In genomic region chr17:28390123-28390522, GRCh38 we compare ENCODE assay signal across 1 cellular context.
TF ChIP-seq lines count a peak whose summit lies in the region.

No MANE protein-coding gene starts in this region.

TF ChIP-seq in K562, 482 proteins besides CTCF, POLR2A, EP300 and RAD21 (continued from another document):
- TF ChIP-seq ATF4 (CRISPR knock-in tag; IDR thresholded peaks at IDR 0.05) (no peak), ARID1B (IDR thresholded peaks at IDR 0.05) (peak; percentile 70), CBFA2T3 (IDR thresholded peaks at IDR 0.05) (peak; percentile 79), MAX (CRISPR knock-in tag; IDR thresholded peaks at IDR 0.05) (no peak), ZBTB17 (CRISPR knock-in tag; IDR thresholded peaks at IDR 0.05) (no peak), NCOA4 (IDR thresholded peaks at IDR 0.05; ENCODE audit: partially characterized antibody) (no peak), NFE2L1 (tag; IDR thresholded peaks at IDR 0.05; ENCODE audit: borderline replicate concordance, low read depth) (no peak), ATF7 (IDR thresholded peaks at IDR 0.05) (no peak), ZNF12 (CRISPR knock-in tag; IDR thresholded peaks at IDR 0.05) (no peak), PURB (CRISPR knock-in tag; IDR thresholded peaks at IDR 0.05; ENCODE audit: low read depth) (no peak), ZNF140 (CRISPR knock-in tag; IDR thresholded peaks at IDR 0.05) (no peak), ZNF175 (CRISPR knock-in tag; IDR thresholded peaks at IDR 0.05; ENCODE audit: low read depth) (no peak), ZNF77 (CRISPR knock-in tag; IDR thresholded peaks at IDR 0.05) (no peak), NCOR1 (IDR thresholded peaks at IDR 0.05) (peak; percentile 46; the same call in 1 of the 2 replicates)
- TF ChIP-seq, protein P1, sequence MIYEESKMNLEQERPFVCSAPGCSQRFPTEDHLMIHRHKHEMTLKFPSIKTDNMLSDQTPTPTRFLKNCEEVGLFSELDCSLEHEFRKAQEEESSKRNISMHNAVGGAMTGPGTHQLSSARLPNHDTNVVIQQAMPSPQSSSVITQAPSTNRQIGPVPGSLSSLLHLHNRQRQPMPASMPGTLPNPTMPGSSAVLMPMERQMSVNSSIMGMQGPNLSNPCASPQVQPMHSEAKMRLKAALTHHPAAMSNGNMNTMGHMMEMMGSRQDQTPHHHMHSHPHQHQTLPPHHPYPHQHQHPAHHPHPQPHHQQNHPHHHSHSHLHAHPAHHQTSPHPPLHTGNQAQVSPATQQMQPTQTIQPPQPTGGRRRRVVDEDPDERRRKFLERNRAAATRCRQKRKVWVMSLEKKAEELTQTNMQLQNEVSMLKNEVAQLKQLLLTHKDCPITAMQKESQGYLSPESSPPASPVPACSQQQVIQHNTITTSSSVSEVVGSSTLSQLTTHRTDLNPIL (CRISPR knock-in tag; IDR thresholded peaks at IDR 0.05): no peak
- TF ChIP-seq, protein P2, sequence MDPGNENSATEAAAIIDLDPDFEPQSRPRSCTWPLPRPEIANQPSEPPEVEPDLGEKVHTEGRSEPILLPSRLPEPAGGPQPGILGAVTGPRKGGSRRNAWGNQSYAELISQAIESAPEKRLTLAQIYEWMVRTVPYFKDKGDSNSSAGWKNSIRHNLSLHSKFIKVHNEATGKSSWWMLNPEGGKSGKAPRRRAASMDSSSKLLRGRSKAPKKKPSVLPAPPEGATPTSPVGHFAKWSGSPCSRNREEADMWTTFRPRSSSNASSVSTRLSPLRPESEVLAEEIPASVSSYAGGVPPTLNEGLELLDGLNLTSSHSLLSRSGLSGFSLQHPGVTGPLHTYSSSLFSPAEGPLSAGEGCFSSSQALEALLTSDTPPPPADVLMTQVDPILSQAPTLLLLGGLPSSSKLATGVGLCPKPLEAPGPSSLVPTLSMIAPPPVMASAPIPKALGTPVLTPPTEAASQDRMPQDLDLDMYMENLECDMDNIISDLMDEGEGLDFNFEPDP (CRISPR knock-in tag; IDR thresholded peaks at IDR 0.05): no peak
- TF ChIP-seq, protein P3, sequence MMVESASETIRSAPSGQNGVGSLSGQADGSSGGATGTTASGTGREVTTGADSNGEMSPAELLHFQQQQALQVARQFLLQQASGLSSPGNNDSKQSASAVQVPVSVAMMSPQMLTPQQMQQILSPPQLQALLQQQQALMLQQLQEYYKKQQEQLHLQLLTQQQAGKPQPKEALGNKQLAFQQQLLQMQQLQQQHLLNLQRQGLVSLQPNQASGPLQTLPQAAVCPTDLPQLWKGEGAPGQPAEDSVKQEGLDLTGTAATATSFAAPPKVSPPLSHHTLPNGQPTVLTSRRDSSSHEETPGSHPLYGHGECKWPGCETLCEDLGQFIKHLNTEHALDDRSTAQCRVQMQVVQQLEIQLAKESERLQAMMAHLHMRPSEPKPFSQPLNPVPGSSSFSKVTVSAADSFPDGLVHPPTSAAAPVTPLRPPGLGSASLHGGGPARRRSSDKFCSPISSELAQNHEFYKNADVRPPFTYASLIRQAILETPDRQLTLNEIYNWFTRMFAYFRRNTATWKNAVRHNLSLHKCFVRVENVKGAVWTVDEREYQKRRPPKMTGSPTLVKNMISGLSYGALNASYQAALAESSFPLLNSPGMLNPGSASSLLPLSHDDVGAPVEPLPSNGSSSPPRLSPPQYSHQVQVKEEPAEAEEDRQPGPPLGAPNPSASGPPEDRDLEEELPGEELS (CRISPR knock-in tag; IDR thresholded peaks at IDR 0.05; ENCODE audit: borderline replicate concordance): no peak
